10 cellular contexts compared by ENCODE assay signal in the genomic region with DNA sequence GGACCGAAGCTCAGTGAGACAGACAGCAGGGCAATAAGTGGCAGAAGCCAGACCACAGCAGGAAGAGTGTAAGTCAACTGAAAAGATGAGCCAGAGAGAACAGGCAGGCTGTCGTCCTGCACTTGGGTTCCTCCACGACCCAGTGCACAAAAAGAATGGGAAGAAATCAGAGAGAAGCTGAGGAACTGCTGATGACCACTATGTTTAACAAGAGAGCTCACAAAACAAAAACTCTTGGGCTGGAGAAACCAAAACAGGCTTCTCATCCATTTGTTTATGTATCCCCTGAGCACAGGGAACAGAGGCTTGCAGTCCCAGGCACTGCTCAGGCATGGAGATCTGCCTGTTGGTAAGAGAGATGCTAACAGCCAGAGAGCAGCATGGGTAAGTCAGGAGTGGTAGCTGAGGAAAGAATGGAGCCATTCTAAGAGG. TPM values are rescaled to one million over a fixed set of nuclear protein-coding genes. Genes with fewer than 3 reads are reported as not detected.
DNase-seq lines count a peak whose midpoint lies in the region; ATAC-seq and TF ChIP-seq lines count a peak whose summit lies in the region.
"Had no signal": no experiment of that assay in that cellular context is flagged by ENCODE, and none has a peak within 500 bp of the region (broad histone marks: within the 10 kb centered on the region; RNA-seq: fewer than 3 reads in every experiment).

No MANE protein-coding gene starts in this region.

- H3K27ac ChIP-seq in right atrium auricular region (peak overlapping the region; percentile 77 to 85), coronary artery (peak overlapping the region; percentile 72 to 79), neural progenitor cell (peak overlapping the region; percentile 49), vagina (peak overlapping the region; percentile 15), upper lobe of left lung (peak overlapping the region in 1 of 4 donors; percentile 32)
- H3K27ac ChIP-seq: VCaP had no signal

- H3K79me2 ChIP-seq in neural progenitor cell (ENCODE audit: low read depth): peaks cover 94% of the 10 kb centered on the region

- ATAC-seq in left cardiac atrium (no peak), upper lobe of left lung (ENCODE audit: low FRiP score in 2 of 2) (no peak), GM21576 (IDR thresholded peaks at IDR 0.05; ENCODE audit: unreplicated experiment) (no peak)

- peaks cover 14% of the 10 kb centered on the region for H3K4me1 Mint-ChIP-seq in neural progenitor cell

- WGBS in upper lobe of left lung, 2 donors: 50 to 75% methylated on average over 3 of the region's 3 CpGs

- H3K9me3 ChIP-seq in right atrium auricular region (no peaks in the 10 kb centered on the region), neural progenitor cell (ENCODE audit: low read depth) (no peaks in the 10 kb centered on the region), vagina (no peaks in the 10 kb centered on the region), upper lobe of left lung (no peaks in the 10 kb centered on the region)

- peak overlapping the region; percentile 77 for H3K27ac Mint-ChIP-seq in neural progenitor cell

- no peaks in the 10 kb centered on the region for H3K9me3 Mint-ChIP-seq in neural progenitor cell

- H3K27me3 ChIP-seq in right atrium auricular region (no peaks in the 10 kb centered on the region), neural progenitor cell (no peaks in the 10 kb centered on the region), vagina (no peaks in the 10 kb centered on the region), upper lobe of left lung (no peaks in the 10 kb centered on the region)

- TF ChIP-seq EP300 in upper lobe of left lung (IDR thresholded peaks at IDR 0.05): no peak

- H3K4me1 ChIP-seq in right atrium auricular region (peaks cover 0 to 76% of the 10 kb centered on the region in 2 donors), neural progenitor cell (peaks cover 10% of the 10 kb centered on the region), vagina (peaks cover 69% of the 10 kb centered on the region), upper lobe of left lung (peaks cover 22 to 37% (median 29%) of the 10 kb centered on the region in 4 donors)

- no peaks in the 10 kb centered on the region for H3F3A ChIP-seq in neural progenitor cell (ENCODE audit: low read depth)

- intact Hi-C loops in left cardiac atrium (cut with DNase I) (no loop called here), vagina (cut with DNase I) (no loop called here)

- TF ChIP-seq POLR2A in vagina (IDR thresholded peaks at IDR 0.05) (no peak), upper lobe of left lung (IDR thresholded peaks at IDR 0.05) (no peak)

- H3K4me3 Mint-ChIP-seq in neural progenitor cell: peak overlapping the region; percentile 37

- peak overlapping the region; percentile 27 for H3K9ac ChIP-seq in neural progenitor cell

- H3K4me2 ChIP-seq in neural progenitor cell: peak overlapping the region; percentile 18

- DNase-seq in right atrium auricular region (ENCODE audit: low spot score): no peak
- no peak for DNase-seq in left cardiac atrium
- no peak for DNase-seq in coronary artery (ENCODE audit: low spot score)
- DNase-seq in neural progenitor cell (ENCODE audit: low spot score): no peak
- no peak for DNase-seq in vagina (ENCODE audit: extremely low spot score in 2 of 2)
- no peak for DNase-seq in upper lobe of left lung
- no peak for DNase-seq in NCI-H146 treated with DMSO at 0.1 percent for 48 hours (lab: John Stamatoyannopoulos, UW; ENCODE audit: unreplicated experiment)
- DNase-seq: KG1 had no signal

- peaks cover 19% of the 10 kb centered on the region for H3K36me3 Mint-ChIP-seq in neural progenitor cell

- H3K36me3 ChIP-seq in right atrium auricular region (peaks cover 40% of the 10 kb centered on the region), neural progenitor cell (peaks cover 7% of the 10 kb centered on the region), vagina (peaks cover 0 to 39% of the 10 kb centered on the region in 2 donors), upper lobe of left lung (peaks cover 6 to 64% (median 37%) of the 10 kb centered on the region in 4 donors)

- TF ChIP-seq CTCF in right atrium auricular region (IDR thresholded peaks at IDR 0.05) (no peak), coronary artery (IDR thresholded peaks at IDR 0.05) (no peak), neural progenitor cell (IDR thresholded peaks at IDR 0.05) (no peak), vagina (IDR thresholded peaks at IDR 0.05) (no peak), upper lobe of left lung (IDR thresholded peaks at IDR 0.05) (no peak)

- no peak overlapping the region for H2AFZ ChIP-seq in neural progenitor cell (replicated peaks)

- peaks cover 96% of the 10 kb centered on the region for H4K20me1 ChIP-seq in neural progenitor cell (ENCODE audit: low read depth)

- H3K4me3 ChIP-seq in right atrium auricular region (no peak overlapping the region), coronary artery (no peak overlapping the region), neural progenitor cell (no peak overlapping the region), vagina (no peak overlapping the region), upper lobe of left lung (no peak overlapping the region)

- H3K27me3 Mint-ChIP-seq in neural progenitor cell (ENCODE audit: insufficient read depth, low read depth): peaks cover 2% of the 10 kb centered on the region

RNA-seq across cellular contexts. Expression of gene AKAP8L, which starts 14.0 kb away (rescaled TPM):
- total RNA-seq in right atrium auricular region: 10 to 100 TPM; 66.5 to 78.2 TPM
- total RNA-seq in left cardiac atrium: 10 to 100 TPM; 61.5 to 74.2 TPM
- total RNA-seq in neural progenitor cell (ENCODE audit: low replicate concordance): 131 and 210 TPM in 2 replicates
- 127 TPM for total RNA-seq in vagina
- 100 to 1,000 TPM in 2 of 6 donors, 10 to 100 TPM in 4; 79.8 to 476 (median 91.2) TPM for total RNA-seq in upper lobe of left lung

RNA-seq across cellular contexts. Expression of gene AKAP8, which starts 25.2 kb away (rescaled TPM):
- total RNA-seq in right atrium auricular region (10 to 100 TPM; 12.3 to 17.9 TPM), left cardiac atrium (10 to 100 TPM; 16.0 to 30.5 TPM), neural progenitor cell (ENCODE audit: low replicate concordance) (20.1 and 23.7 TPM in 2 replicates), vagina (27.7 TPM), upper lobe of left lung (100 to 1,000 TPM in 1 of 6 donors, 10 to 100 TPM in 5; 28.1 to 117 (median 41.3) TPM)

RNA-seq across cellular contexts. Expression of gene WIZ, which starts 45.0 kb away (rescaled TPM):
- total RNA-seq in right atrium auricular region (10 to 100 TPM; 22.4 to 44.2 TPM), left cardiac atrium (10 to 100 TPM; 26.9 to 28.7 TPM), neural progenitor cell (ENCODE audit: low replicate concordance) (9.1 and 30.3 TPM in 2 replicates), vagina (44.4 TPM), upper lobe of left lung (100 to 1,000 TPM in 1 of 6 donors, 10 to 100 TPM in 5; 28.7 to 112 (median 40.8) TPM)

RNA-seq across cellular contexts. Expression of gene RASAL3, which starts 59.5 kb away (rescaled TPM):
- total RNA-seq in right atrium auricular region: 1 to 10 TPM in 1 of 2 donors, under 1 TPM in 1; 0.48 to 1.7 TPM
- total RNA-seq in left cardiac atrium: 1 to 10 TPM; 1.7 to 2.0 TPM
- total RNA-seq in neural progenitor cell (ENCODE audit: low replicate concordance): not detected in 2 replicates
- 7.9 TPM for total RNA-seq in vagina
- total RNA-seq in upper lobe of left lung: 10 to 100 TPM in 5 of 6 donors, 1 to 10 TPM in 1; 7.1 to 48.2 (median 16.7) TPM
